18 cellular contexts compared by ENCODE assay signal in genomic region chr1:186757851-186758250, GRCh38.
"Had no signal": no experiment of that assay in that cellular context is flagged by ENCODE, and none has a peak within 500 bp of the region (broad histone marks: within the 10 kb centered on the region; RNA-seq: fewer than 3 reads in every experiment).

No MANE protein-coding gene starts in this region.

- H3K4me3 ChIP-seq: colonic mucosa, dorsolateral prefrontal cortex, heart right ventricle, right atrium auricular region, sigmoid colon, skin epidermis, stomach, thoracic aorta, transverse colon had no signal

- ATAC-seq: heart right ventricle, left lobe of liver, natural killer cell had no signal

- H3K27me3 ChIP-seq: colonic mucosa, dorsolateral prefrontal cortex, heart right ventricle, right atrium auricular region, sigmoid colon, stomach, transverse colon had no signal

- H3K27ac ChIP-seq: colonic mucosa, dorsolateral prefrontal cortex, heart right ventricle, right atrium auricular region, sigmoid colon, skin epidermis, stomach, thoracic aorta, transverse colon had no signal

- H3K9me3 ChIP-seq: colonic mucosa, heart right ventricle, right atrium auricular region, sigmoid colon, stomach, thoracic aorta, transverse colon had no signal

- H3K36me3 ChIP-seq: colonic mucosa, heart right ventricle, right atrium auricular region, sigmoid colon, stomach, thoracic aorta, transverse colon had no signal

- H3K4me1 ChIP-seq: colonic mucosa, heart right ventricle, right atrium auricular region, sigmoid colon, transverse colon had no signal

- DNase-seq: colonic mucosa; dorsolateral prefrontal cortex; effector CD8-positive, alpha-beta T cell; foreskin melanocyte; heart right ventricle; hypothalamus; islet precursor cell; natural killer cell; posterior cingulate gyrus; sigmoid colon; stimulated activated naive CD4-positive, alpha-beta T cell; stomach; substantia nigra; transverse colon had no signal
